ENCODE assay signal across 8 cellular contexts in the genomic region with DNA sequence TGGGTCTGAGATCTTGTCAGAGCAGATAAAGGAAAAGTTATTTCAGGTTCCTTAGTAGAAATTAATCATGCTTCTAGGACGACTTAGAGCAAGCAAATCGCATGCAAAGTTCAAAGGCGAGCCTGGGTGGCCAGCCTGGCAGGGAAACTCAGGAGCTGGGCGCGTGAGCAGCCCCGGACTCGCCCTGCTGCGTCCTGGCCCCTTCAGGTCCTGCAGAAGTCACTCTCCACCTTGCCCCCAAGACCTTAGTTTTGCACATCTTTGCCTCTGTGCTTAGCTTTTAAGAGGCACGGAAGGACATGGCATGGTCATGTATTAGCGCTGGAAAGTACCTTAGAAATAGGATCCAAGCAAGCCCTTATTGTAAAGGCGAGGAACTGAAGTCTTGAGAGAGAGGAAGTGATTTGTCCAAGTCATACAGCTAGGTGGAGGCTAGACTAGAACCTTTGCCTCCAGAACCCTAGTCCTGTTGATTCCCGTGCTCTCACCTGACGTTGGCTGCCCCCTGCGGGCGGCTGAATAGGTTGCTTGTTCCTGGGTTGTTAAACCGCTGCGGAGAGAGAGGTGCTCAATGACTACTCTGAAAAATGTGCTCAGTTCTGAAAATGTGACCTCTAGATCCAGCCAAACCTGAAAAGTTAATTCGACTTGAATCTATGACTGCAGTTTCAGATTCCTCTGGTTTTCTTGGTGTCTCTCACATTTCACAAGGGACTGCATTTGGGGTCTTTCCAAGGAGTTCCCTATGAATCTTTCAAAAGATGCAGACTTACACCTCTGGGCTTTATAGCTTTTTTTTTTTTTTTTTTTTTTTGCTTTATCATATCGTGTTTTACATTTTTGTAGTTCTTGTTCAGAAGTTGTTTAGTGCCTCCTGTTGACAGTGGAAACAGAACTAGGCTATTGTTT.
DNase-seq lines count a peak whose midpoint lies in the region; ATAC-seq and TF ChIP-seq lines count a peak whose summit lies in the region.

No MANE protein-coding gene starts in this region.

- H3K4me1 ChIP-seq in mucosa of rectum (ENCODE audit: control insufficient read depth in 2 of 2, insufficient read depth in 2 of 2, low read length in 2 of 2) = peaks cover 6 to 7% of the 10 kb centered on the region in 2 donors

- TF ChIP-seq CTCF in 22Rv1 (IDR thresholded peaks at IDR 0.05) = peak; percentile 78

- ATAC-seq in GM18499 (IDR thresholded peaks at IDR 0.05; ENCODE audit: insufficient read depth, unreplicated experiment) (peak; percentile 30), HG03039 (IDR thresholded peaks at IDR 0.05; ENCODE audit: unreplicated experiment) (peak; percentile 38)
- ATAC-seq in stimulated activated naive CD8-positive, alpha-beta T cell treated with anti-CD3 and anti-CD28 coated beads, Interleukin-15, Interleukin-2, amounts not matched to agents 100 U/mL and 50 U/mL, for 24 hours = peak; percentile 53

- H3K4me3 ChIP-seq in mucosa of rectum (ENCODE audit: low read length in 2 of 2) = peak overlapping the region; percentile 84 to 92

- peak overlapping the region; percentile 64 to 76 for H3K9ac ChIP-seq in mucosa of rectum (ENCODE audit: low read depth in 1 of 2, low read length in 2 of 2)

- DNase-seq in NCI-H345 (lab: John Stamatoyannopoulos, UW) (peak; percentile 59), ecto neural progenitor cell (ENCODE audit: low spot score) (peak; percentile 58)
- DNase-seq in activated CD4-positive, alpha-beta T cell treated with anti-CD3 and anti-CD28 coated beads for 48 hours = peak; percentile 90
- peak; percentile 80 for DNase-seq in stimulated activated naive CD8-positive, alpha-beta T cell treated with anti-CD3 and anti-CD28 coated beads, Interleukin-15, Interleukin-2, amounts not matched to agents 100 U/mL and 50 U/mL, for 24 hours

- H3K27me3 ChIP-seq in mucosa of rectum (ENCODE audit: control insufficient read depth in 2 of 2, insufficient read depth in 2 of 2, low read length in 2 of 2) = peaks cover 2 to 3% of the 10 kb centered on the region in 2 donors

- no peaks in the 10 kb centered on the region for H3K9me3 ChIP-seq in mucosa of rectum (ENCODE audit: control insufficient read depth in 2 of 2, low read length in 2 of 2)

- H3K27ac ChIP-seq in 22Rv1 (no peak overlapping the region), mucosa of rectum (ENCODE audit: low read depth in 2 of 2, low read length in 2 of 2) (peak overlapping the region; percentile 48 to 71)

- peaks cover 3 to 6% of the 10 kb centered on the region in 2 donors for H3K36me3 ChIP-seq in mucosa of rectum (ENCODE audit: control insufficient read depth in 2 of 2, insufficient read depth in 2 of 2, low read length in 2 of 2)
